ENCODE assay signal across 12 cellular contexts in genomic region chr2:24818721-24819167, GRCh38. TPM values are rescaled to one million over a fixed set of nuclear protein-coding genes. Genes with fewer than 3 reads are reported as not detected.
A peak's percentile ranks its signal among the peaks of the same experiment; 100 is the strongest.
DNase-seq lines count a peak whose midpoint lies in the region; ATAC-seq and TF ChIP-seq lines count a peak whose summit lies in the region.
"Had no signal": no experiment of that assay in that cellular context is flagged by ENCODE, and none has a peak within 500 bp of the region (broad histone marks: within the 10 kb centered on the region; RNA-seq: fewer than 3 reads in every experiment).

No MANE protein-coding gene starts in this region.

- H3K9ac ChIP-seq in GM23248: no peak overlapping the region

- H3K36me3 Mint-ChIP-seq in activated CD8-positive, alpha-beta T cell treated with anti-CD3 and anti-CD28 coated beads for 36 hours (ENCODE audit: low read depth): peaks cover 68% of the 10 kb centered on the region

- POLR2A ChIA-PET in activated CD8-positive, alpha-beta T cell treated with anti-CD3 and anti-CD28 coated beads for 36 hours (lab: Charles Lee): interaction anchor here (1.1 to 1.4 kb wide), 2 partner anchors 9 to 26 kb away, joined by 3 read pairs; partner anchors contain the start of genes CENPO and PTRHD1

- H4K20me1 ChIP-seq in GM23248 (ENCODE audit: insufficient read depth): no peaks in the 10 kb centered on the region

- DNase-seq in GM23248 (peak; percentile 33), fibroblast of mammary gland (ENCODE audit: low read depth) (peak; percentile 44), spleen (peak; percentile 50), AG08395 (ENCODE audit: low spot score) (no peak)
- no peak for DNase-seq in activated CD8-positive, alpha-beta T cell treated with anti-CD3 and anti-CD28 coated beads for 36 hours
- DNase-seq in effector memory CD4-positive, alpha-beta T cell: no peak
- DNase-seq: activated CD4-positive, alpha-beta T cell treated with anti-CD3 and anti-CD28 coated beads for 4 hours; NCI-H1436 treated with DMSO at 0.1 percent for 48 hours; substantia nigra had no signal

- H3K4me3 Mint-ChIP-seq in activated CD8-positive, alpha-beta T cell treated with anti-CD3 and anti-CD28 coated beads for 36 hours: no peak overlapping the region
- H3K4me3 Mint-ChIP-seq: IgD-negative memory B cell had no signal

- peaks cover 21% of the 10 kb centered on the region for H3K79me2 ChIP-seq in GM23248 (ENCODE audit: insufficient read depth)

- TF ChIP-seq POLR2A in spleen (IDR thresholded peaks at IDR 0.05): no peak

- intact Hi-C loops in activated CD8-positive, alpha-beta T cell treated with anti-CD3 and anti-CD28 coated beads for 36 hours (cut with micrococcal nuclease): no loop called here
- intact Hi-C loops in spleen (cut with DNase I; ENCODE audit: low total_unique reads): no loop called here

- no peaks in the 10 kb centered on the region for H3K9me2 ChIP-seq in GM23248 (ENCODE audit: insufficient read depth)

- no peak overlapping the region for H3K4me2 ChIP-seq in GM23248 (ENCODE audit: unreplicated experiment)

- no peak for ATAC-seq in activated CD8-positive, alpha-beta T cell treated with anti-CD3 and anti-CD28 coated beads for 36 hours
- ATAC-seq in GM21717 (IDR thresholded peaks at IDR 0.05; ENCODE audit: unreplicated experiment): no peak
- ATAC-seq: mucosa of descending colon had no signal

- no peaks in the 10 kb centered on the region for H3K27me3 Mint-ChIP-seq in activated CD8-positive, alpha-beta T cell treated with anti-CD3 and anti-CD28 coated beads for 36 hours
- H3K27me3 Mint-ChIP-seq: IgD-negative memory B cell had no signal

- peak overlapping the region; percentile 34 for H3K27ac Mint-ChIP-seq in activated CD8-positive, alpha-beta T cell treated with anti-CD3 and anti-CD28 coated beads for 36 hours
- H3K27ac Mint-ChIP-seq: IgD-negative memory B cell had no signal

- H2AFZ ChIP-seq in GM23248: no peak overlapping the region

- no peak overlapping the region for H3K27ac ChIP-seq in GM23248
- no peak overlapping the region for H3K27ac ChIP-seq in spleen
- no peak overlapping the region for H3K27ac ChIP-seq in effector memory CD4-positive, alpha-beta T cell (ENCODE audit: insufficient read depth, low read length, poor library complexity, severe bottlenecking)

- no peak overlapping the region for H3K4me3 ChIP-seq in GM23248
- H3K4me3 ChIP-seq in fibroblast of mammary gland (ENCODE audit: control insufficient read depth, low read depth, low read length): no peak overlapping the region
- no peak overlapping the region for H3K4me3 ChIP-seq in spleen
- no peak overlapping the region for H3K4me3 ChIP-seq in effector memory CD4-positive, alpha-beta T cell (ENCODE audit: insufficient read depth, low read depth, low read length, poor library complexity, severe bottlenecking)
- H3K4me3 ChIP-seq: mucosa of descending colon had no signal

- no peaks in the 10 kb centered on the region for H3K9me3 ChIP-seq in GM23248 (ENCODE audit: low read depth)
- no peaks in the 10 kb centered on the region for H3K9me3 ChIP-seq in spleen
- no peaks in the 10 kb centered on the region for H3K9me3 ChIP-seq in effector memory CD4-positive, alpha-beta T cell (ENCODE audit: control insufficient read depth, low read length)
- H3K9me3 ChIP-seq: mucosa of descending colon had no signal

- CTCF ChIA-PET in activated CD8-positive, alpha-beta T cell treated with anti-CD3 and anti-CD28 coated beads for 36 hours (lab: Charles Lee): interaction anchor here (2.7 to 3.3 kb wide), 2 partner anchors 9 to 408 kb away, joined by 9 to 19 read pairs; no protein-coding TSS in a partner anchor

- H3F3A ChIP-seq in GM23248 (ENCODE audit: insufficient read depth): no peaks in the 10 kb centered on the region

- WGBS in GM23248 (ENCODE audit: low coverage in 1 of 2, low lambda C conversion rate in 2 of 2, missing lambda C conversion rate in 2 of 2), 2 experiments: 80 to 82% methylated on average over 9 of the region's 9 CpGs
- 70 to 88% (median 76%) methylated on average over 8 to 9 of the region's 9 CpGs for WGBS in spleen, 5 donors

- no peak for TF ChIP-seq CTCF in activated CD8-positive, alpha-beta T cell treated with anti-CD3 and anti-CD28 coated beads for 36 hours (IDR thresholded peaks at IDR 0.05)
- no peak for TF ChIP-seq CTCF in fibroblast of mammary gland (conservative IDR thresholded peaks at IDR 0.05; ENCODE audit: control insufficient read depth, insufficient read depth, low read depth, low read length)
- no peak for TF ChIP-seq CTCF in spleen (IDR thresholded peaks at IDR 0.05 in 8 of 11, conservative IDR thresholded peaks at IDR 0.05 in 3 of 11)

- in situ Hi-C loops in GM23248 (cut with MboI): no loop called here

- H3K4me1 ChIP-seq in GM23248 (ENCODE audit: insufficient read depth): peaks cover 13% of the 10 kb centered on the region
- H3K4me1 ChIP-seq in spleen: peaks cover 0 to 8% (median 0%) of the 10 kb centered on the region in 6 donors
- no peaks in the 10 kb centered on the region for H3K4me1 ChIP-seq in effector memory CD4-positive, alpha-beta T cell (ENCODE audit: control insufficient read depth, insufficient read depth, low read length, poor library complexity, severe bottlenecking)

- H3K36me3 ChIP-seq in GM23248 (ENCODE audit: low read depth) (no peaks in the 10 kb centered on the region), spleen (peaks cover 0 to 98% (median 42%) of the 10 kb centered on the region in 6 donors)
- H3K36me3 ChIP-seq in effector memory CD4-positive, alpha-beta T cell (ENCODE audit: control insufficient read depth, insufficient read depth, low read length): peaks cover 24% of the 10 kb centered on the region

- no peaks in the 10 kb centered on the region for H3K9me3 Mint-ChIP-seq in activated CD8-positive, alpha-beta T cell treated with anti-CD3 and anti-CD28 coated beads for 36 hours
- H3K9me3 Mint-ChIP-seq: IgD-negative memory B cell had no signal

- H3K27me3 ChIP-seq in GM23248 (replicated peaks; ENCODE audit: insufficient read depth) (no peaks in the 10 kb centered on the region), spleen (replicated peaks in 1 of 7) (no peaks in the 10 kb centered on the region)
- H3K27me3 ChIP-seq in effector memory CD4-positive, alpha-beta T cell (replicated peaks; ENCODE audit: control insufficient read depth, insufficient read depth, low read length, poor library complexity, severe bottlenecking): no peaks in the 10 kb centered on the region

- no peaks in the 10 kb centered on the region for H3K4me1 Mint-ChIP-seq in activated CD8-positive, alpha-beta T cell treated with anti-CD3 and anti-CD28 coated beads for 36 hours (ENCODE audit: low read depth)

RNA-seq across cellular contexts. Expression of gene CENPO, which starts 25.5 kb away (rescaled TPM):
- 13.2 and 22.1 TPM in 2 replicates for total RNA-seq in GM23248 (2014; rRNA removed; shearing (Covaris generic))
- polyA plus RNA-seq in GM23248 (2016; fragmentation: Nextera tagmentation; extraction: Ambion mirVana) (12.8 and 13.3 TPM in 2 replicates), spleen (1 to 10 TPM; 1.7 to 3.4 (median 2.6) TPM)
- total RNA-seq in activated CD8-positive, alpha-beta T cell treated with anti-CD3 and anti-CD28 coated beads for 36 hours: 10 to 100 TPM; 40.7 to 41.9 TPM
- 10 to 100 TPM in 1 of 7 donors, 1 to 10 TPM in 6; 6.8 to 10.4 (median 8.7) TPM for total RNA-seq in spleen

RNA-seq across cellular contexts. Expression of gene PTRHD1, which starts 25.6 kb away (rescaled TPM):
- total RNA-seq in GM23248 (2014; rRNA removed; shearing (Covaris generic)): 13.3 and 27.5 TPM in 2 replicates
- polyA plus RNA-seq in GM23248 (2016; fragmentation: Nextera tagmentation; extraction: Ambion mirVana) (44.8 and 46.2 TPM in 2 replicates), spleen (10 to 100 TPM; 36.4 to 42.0 (median 36.5) TPM)
- 10 to 100 TPM; 23.2 to 24.9 TPM for total RNA-seq in activated CD8-positive, alpha-beta T cell treated with anti-CD3 and anti-CD28 coated beads for 36 hours
- total RNA-seq in spleen: 10 to 100 TPM; 11.0 to 26.9 (median 20.5) TPM

Comparison
In these comparisons a context has a peak if more than half of its experiments do, and no peak if none do; other contexts are left out.
1. DNase-seq: peak in GM23248 (single experiment), fibroblast of mammary gland (single experiment) and spleen (single experiment); none in activated CD8-positive, alpha-beta T cell treated with anti-CD3 and anti-CD28 coated beads for 36 hours (single experiment), effector memory CD4-positive, alpha-beta T cell (0 of 3) and AG08395 (single experiment).